12 cellular contexts compared by ENCODE assay signal in genomic region chr4:7829687-7830580, GRCh38.
A peak's percentile ranks its signal among the peaks of the same experiment; 100 is the strongest.
DNase-seq lines count a peak whose midpoint lies in the region; FAIRE-seq and TF ChIP-seq lines count a peak whose summit lies in the region.
"Had no signal": no experiment of that assay in that cellular context is flagged by ENCODE, and none has a peak within 500 bp of the region (broad histone marks: within the 10 kb centered on the region; RNA-seq: fewer than 3 reads in every experiment).

No MANE protein-coding gene starts in this region.

- no peak for DNase-seq in CD8-positive, alpha-beta memory T cell
- DNase-seq in MV-4-11 (lab: John Stamatoyannopoulos, UW) = peak; percentile 40
- DNase-seq in osteoblast (ENCODE audit: insufficient read length, low spot score, missing footprints) = no peak
- DNase-seq in substantia nigra (lab: John Stamatoyannopoulos, UW) = no peak
- no peak for DNase-seq in NK-92 treated with Interleukin-12 subunit alpha and Interleukin-12 subunit beta, amount 100 ng/mL, for 24 hours (lab: John Stamatoyannopoulos, UW)
- no peak for DNase-seq in activated CD8-positive, alpha-beta memory T cell treated with anti-CD3 and anti-CD28 coated beads, Interleukin-2, amount 50 U/mL, for 48 hours
- DNase-seq in stimulated activated CD4-positive, alpha-beta T cell treated with anti-CD3 and anti-CD28 coated beads, Interleukin-2, amount 100 ng/mL, for 48 hours = no peak
- DNase-seq: central memory CD4-positive, alpha-beta T cell; lower lobe of right lung; NCI-H526 treated with DMSO at 0.1 percent for 48 hours; SW 1271 had no signal

- peaks cover 8 to 12% (median 9%) of the 10 kb centered on the region in 3 donors for H3K36me3 Mint-ChIP-seq in CD8-positive, alpha-beta memory T cell

- H3K4me3 ChIP-seq in CD8-positive, alpha-beta memory T cell (ENCODE audit: low read length) = no peak overlapping the region
- H3K4me3 ChIP-seq in osteoblast (ENCODE audit: insufficient read depth, low read length) = peak overlapping the region; percentile 8
- H3K4me3 ChIP-seq: lower lobe of right lung had no signal

- no peak overlapping the region for H3K27ac ChIP-seq in CD8-positive, alpha-beta memory T cell (ENCODE audit: low read depth, low read length)
- H3K27ac ChIP-seq in osteoblast (ENCODE audit: low read depth, low read length) (peak overlapping the region; percentile 99), substantia nigra (ENCODE audit: low read depth, low read length, poor library complexity, severe bottlenecking) (no peak overlapping the region)

- H3K79me2 ChIP-seq in osteoblast (ENCODE audit: insufficient read depth, low read length) = peaks cover 84% of the 10 kb centered on the region

- no peak for TF ChIP-seq CTCF in osteoblast (IDR thresholded peaks at IDR 0.05; ENCODE audit: extremely low read depth, low read depth, low read length)

- H4K20me1 ChIP-seq in osteoblast (ENCODE audit: insufficient read depth, low read length) = peaks cover 2% of the 10 kb centered on the region

- H3K4me1 Mint-ChIP-seq in CD8-positive, alpha-beta memory T cell = peaks cover 49 to 70% (median 69%) of the 10 kb centered on the region in 3 donors

- no peaks in the 10 kb centered on the region for H3K9me3 Mint-ChIP-seq in CD8-positive, alpha-beta memory T cell

- H3K4me1 ChIP-seq in CD8-positive, alpha-beta memory T cell (ENCODE audit: insufficient read depth, low read length) = peaks cover 34% of the 10 kb centered on the region
- peaks cover 70% of the 10 kb centered on the region for H3K4me1 ChIP-seq in osteoblast (ENCODE audit: insufficient read depth, low read length)

- POLR2A ChIA-PET in CD8-positive, alpha-beta memory T cell (lab: Charles Lee) = no interaction called here

- CTCF ChIA-PET in CD8-positive, alpha-beta memory T cell (lab: Charles Lee) = interaction anchor here (2.3 kb wide), 1 partner anchor 25 kb away, joined by 12 read pairs; no protein-coding TSS in a partner anchor

- peak overlapping the region; percentile 37 for H3K4me2 ChIP-seq in osteoblast (ENCODE audit: insufficient read depth, low read length)

- H2AFZ ChIP-seq in osteoblast (ENCODE audit: low read length) = no peak overlapping the region

- H3K27me3 Mint-ChIP-seq in CD8-positive, alpha-beta memory T cell = no peaks in the 10 kb centered on the region

- peak overlapping the region; percentile 48 to 97 (median 92) for H3K27ac Mint-ChIP-seq in CD8-positive, alpha-beta memory T cell

- no peaks in the 10 kb centered on the region for H3K27me3 ChIP-seq in CD8-positive, alpha-beta memory T cell (ENCODE audit: insufficient read depth, low read length, poor library complexity, severe bottlenecking)
- H3K27me3 ChIP-seq in osteoblast (ENCODE audit: insufficient read depth, low read length) = no peaks in the 10 kb centered on the region

- no peaks in the 10 kb centered on the region for H3K9me3 ChIP-seq in CD8-positive, alpha-beta memory T cell (ENCODE audit: low read length)
- H3K9me3 ChIP-seq in osteoblast (ENCODE audit: low read depth, low read length) = no peaks in the 10 kb centered on the region
- H3K9me3 ChIP-seq: lower lobe of right lung had no signal

- peak; percentile 82 for FAIRE-seq in colon (lab: Jason Lieb, UNC)

- H3K4me3 Mint-ChIP-seq in CD8-positive, alpha-beta memory T cell = peak overlapping the region in 3 of 7 donors; percentile 3 to 86 (median 6)

- no peaks in the 10 kb centered on the region for H3K36me3 ChIP-seq in CD8-positive, alpha-beta memory T cell (ENCODE audit: insufficient read depth, low read length)
- H3K36me3 ChIP-seq in osteoblast (ENCODE audit: insufficient read depth, low read length) = peaks cover 84% of the 10 kb centered on the region
